ENCODE assay signal across 1 cellular context in genomic region chr15:50187997-50188396, GRCh38.
TF ChIP-seq lines count a peak whose summit lies in the region.

No MANE protein-coding gene starts in this region.

TF ChIP-seq in HepG2, 621 proteins besides CTCF, POLR2A, EP300 and RAD21 (continued from another document):
- TF ChIP-seq DBP (CRISPR knock-in tag; IDR thresholded peaks at IDR 0.05; ENCODE audit: not compliant biosample characterization) (no peak), PAXIP1 (CRISPR knock-in tag; conservative IDR thresholded peaks at IDR 0.05) (no peak)
